In genomic region chr4:17068396-17068795, GRCh38 we compare ENCODE assay signal across 23 cellular contexts.
"Had no signal": no experiment of that assay in that cellular context is flagged by ENCODE, and none has a peak within 500 bp of the region (broad histone marks: within the 10 kb centered on the region; RNA-seq: fewer than 3 reads in every experiment).

No MANE protein-coding gene starts in this region.

- H3K9me3 Mint-ChIP-seq: type B pancreatic cell had no signal

- ATAC-seq: left ventricle myocardium superior; natural killer cell treated with Interleukin-12 subunit alpha and Interleukin-12 subunit beta and Interleukin-15 and Interleukin-18, amount 100 ng/mL, for 72 hours; WTC11 had no signal

- H3K4me3 Mint-ChIP-seq: activated naive CD8-positive, alpha-beta T cell treated with anti-CD3 and anti-CD28 coated beads for 36 hours; activated T-helper 1 cell treated with anti-CD3 and anti-CD28 coated beads, Interleukin-12 subunit alpha, Interleukin-12 subunit beta, Interleukin-2, Interleukin-4 antibody, amounts not matched to agents 30 ng/mL and 10 ng/mL and 1 ng/mL, durations not matched to agents 14 hours and 24 hours and 36 hours; memory B cell; natural killer cell treated with Interleukin-12 subunit alpha and Interleukin-12 subunit beta and Interleukin-15 and Interleukin-18, amount 100 ng/mL, for 72 hours; type B pancreatic cell; WTC11 had no signal

- FAIRE-seq: endothelial cell of umbilical vein had no signal

- DNase-seq: activated CD4-positive, alpha-beta T cell treated with anti-CD3 and anti-CD28 coated beads for 48 hours; activated naive CD8-positive, alpha-beta T cell treated with anti-CD3 and anti-CD28 coated beads for 36 hours; brain microvascular endothelial cell; cerebellar nuclear complex; effector CD8-positive, alpha-beta T cell; glutamatergic neuron; hypothalamus; kidney glomerular epithelial cell; left ventricle myocardium superior; nucleus accumbens; stimulated activated CD4-positive, alpha-beta T cell treated with anti-CD3 and anti-CD28 coated beads, Interleukin-4, amount 100 ng/mL, for 4 hours; stimulated activated CD8-positive, alpha-beta memory T cell treated with anti-CD3 and anti-CD28 coated beads, Interleukin-4, amount 100 ng/mL, for 48 hours; stimulated activated naive CD4-positive, alpha-beta T cell treated with Interleukin-2 at 50 U/mL for 16 hours; T-helper 2 cell had no signal

- H3K36me3 ChIP-seq: brain microvascular endothelial cell, right atrium auricular region, suprapubic skin had no signal

- H3K27ac Mint-ChIP-seq: activated naive CD8-positive, alpha-beta T cell treated with anti-CD3 and anti-CD28 coated beads for 36 hours; activated T-helper 1 cell treated with anti-CD3 and anti-CD28 coated beads, Interleukin-12 subunit alpha, Interleukin-12 subunit beta, Interleukin-2, Interleukin-4 antibody, amounts not matched to agents 30 ng/mL and 10 ng/mL and 1 ng/mL, durations not matched to agents 14 hours and 24 hours and 36 hours; memory B cell; natural killer cell treated with Interleukin-12 subunit alpha and Interleukin-12 subunit beta and Interleukin-15 and Interleukin-18, amount 100 ng/mL, for 72 hours; type B pancreatic cell; WTC11 had no signal

- H3K36me3 Mint-ChIP-seq: activated naive CD8-positive, alpha-beta T cell treated with anti-CD3 and anti-CD28 coated beads for 36 hours; memory B cell; natural killer cell treated with Interleukin-12 subunit alpha and Interleukin-12 subunit beta and Interleukin-15 and Interleukin-18, amount 100 ng/mL, for 72 hours; type B pancreatic cell; WTC11 had no signal

- H3K4me3 ChIP-seq: right atrium auricular region, skin epidermis, suprapubic skin had no signal

- H3K27ac ChIP-seq: brain microvascular endothelial cell, right atrium auricular region, suprapubic skin had no signal

- H3K9me3 ChIP-seq: right atrium auricular region, suprapubic skin had no signal

- H3K4me1 Mint-ChIP-seq: activated naive CD8-positive, alpha-beta T cell treated with anti-CD3 and anti-CD28 coated beads for 36 hours; memory B cell had no signal

- H3K27me3 ChIP-seq: brain microvascular endothelial cell, right atrium auricular region, suprapubic skin had no signal

- H3K27me3 Mint-ChIP-seq: memory B cell, type B pancreatic cell had no signal
